ENCODE assay signal across 14 cellular contexts in the genomic region with DNA sequence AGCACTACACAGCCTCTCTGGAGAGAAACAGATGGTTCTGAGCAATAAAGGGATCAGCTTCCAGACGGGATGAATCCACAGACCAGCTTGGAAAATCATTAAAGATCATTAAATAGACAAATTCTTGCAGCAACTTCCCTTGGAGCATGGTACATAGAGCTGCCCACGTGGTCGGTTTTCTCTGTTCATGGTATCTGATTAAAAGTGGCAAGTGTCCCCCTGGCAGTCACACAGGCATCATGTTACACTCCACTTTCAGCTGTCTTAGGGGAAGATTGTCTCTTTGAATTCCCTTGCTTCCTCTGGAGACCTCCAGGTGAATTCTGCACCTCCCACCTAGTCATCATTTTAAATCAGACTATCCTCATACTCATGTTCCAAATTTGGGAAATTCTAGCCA.
"Had no signal": no experiment of that assay in that cellular context is flagged by ENCODE, and none has a peak within 500 bp of the region (broad histone marks: within the 10 kb centered on the region; RNA-seq: fewer than 3 reads in every experiment).

No MANE protein-coding gene starts in this region.

- FAIRE-seq: pancreas had no signal

- DNase-seq: activated CD4-positive, alpha-beta memory T cell treated with anti-CD3 and anti-CD28 coated beads, Interleukin-2, amount 10 ng/mL, durations not matched to agents 7 days and 5 days; activated CD4-positive, alpha-beta T cell treated with anti-CD3 and anti-CD28 coated beads for 48 hours; activated CD4-positive, CD25-positive, alpha-beta regulatory T cell; activated CD8-positive, alpha-beta memory T cell treated with anti-CD3 and anti-CD28 coated beads, Interleukin-2, amount 10 ng/mL, durations not matched to agents 7 days and 5 days; activated naive CD4-positive, alpha-beta T cell treated with anti-CD3 and anti-CD28 coated beads for 36 hours; activated T-cell treated with anti-CD3 and anti-CD28 coated beads, Interleukin-2, amount 50 U/mL, for 24 hours; effector memory CD8-positive, alpha-beta T cell; mesendoderm; naive thymus-derived CD8-positive, alpha-beta T cell; pancreas; sigmoid colon; stimulated activated CD4-positive, alpha-beta T cell treated with anti-CD3 and anti-CD28 coated beads, Interleukin-4, amount 100 ng/mL, for 4 hours; stimulated activated naive CD4-positive, alpha-beta T cell had no signal

- H3K36me3 ChIP-seq: pancreas, sigmoid colon had no signal

- ATAC-seq: activated CD8-positive, alpha-beta memory T cell treated with anti-CD3 and anti-CD28 coated beads, Interleukin-2, amount 10 ng/mL, durations not matched to agents 7 days and 5 days; effector memory CD8-positive, alpha-beta T cell; naive thymus-derived CD8-positive, alpha-beta T cell; pancreas had no signal

- H3K4me1 ChIP-seq: pancreas had no signal

- H3K4me3 ChIP-seq: pancreas, sigmoid colon had no signal

- H3K27me3 ChIP-seq: neutrophil, sigmoid colon had no signal

- H3K27ac ChIP-seq: neutrophil, pancreas, sigmoid colon had no signal

- H3K9me3 ChIP-seq: neutrophil, pancreas, sigmoid colon had no signal
